8 cellular contexts compared by ENCODE assay signal in the genomic region with DNA sequence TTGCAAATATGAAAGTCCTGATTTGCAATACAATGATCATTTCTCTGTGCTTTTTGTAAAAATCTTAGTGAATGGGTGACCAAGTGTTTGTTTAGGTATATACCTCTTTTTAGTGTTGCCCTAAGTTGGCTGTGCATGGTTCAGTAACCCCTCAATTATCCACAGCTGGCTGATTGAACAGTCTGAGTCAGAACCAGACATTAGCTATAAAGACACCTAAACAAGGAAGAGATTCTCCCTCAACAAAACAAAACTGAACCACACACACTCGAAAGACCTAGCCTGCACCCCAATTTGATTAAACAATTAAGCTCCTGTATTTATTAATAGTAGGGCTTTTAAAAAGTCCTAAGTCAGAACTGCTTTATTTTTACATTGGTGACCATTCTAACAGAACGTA. TPM values are rescaled to one million over a fixed set of nuclear protein-coding genes. Genes with fewer than 3 reads are reported as not detected.
A peak's percentile ranks its signal among the peaks of the same experiment; 100 is the strongest.
DNase-seq lines count a peak whose midpoint lies in the region; ATAC-seq, FAIRE-seq and TF ChIP-seq lines count a peak whose summit lies in the region.

No MANE protein-coding gene starts in this region.

- H3K27ac ChIP-seq in AG04450 (ENCODE audit: low read depth, low read length) (no peak overlapping the region), astrocyte (ENCODE audit: low read depth, low read length) (no peak overlapping the region), osteoblast (ENCODE audit: low read depth, low read length) (peak overlapping the region; percentile 16)

- H3K9me3 ChIP-seq in AG04450 (ENCODE audit: control insufficient read depth, insufficient read depth, low read length) (no peaks in the 10 kb centered on the region; the same call in 1 of the 2 replicates), astrocyte (ENCODE audit: insufficient read depth, low read depth, low read length) (no peaks in the 10 kb centered on the region), osteoblast (ENCODE audit: low read depth, low read length) (no peaks in the 10 kb centered on the region)

- peak overlapping the region; percentile 92 for H3K4me2 ChIP-seq in astrocyte (ENCODE audit: low read length)
- peak overlapping the region; percentile 91 for H3K4me2 ChIP-seq in osteoblast (ENCODE audit: insufficient read depth, low read length)

- POLR2A ChIA-PET in AG04450 (lab: Yijun Ruan, JAX): no interaction called here

- DNase-seq in AG04450 (ENCODE audit: low read depth, low spot score) (no peak), astrocyte (ENCODE audit: low read depth) (peak; percentile 38), osteoblast (ENCODE audit: insufficient read length, low spot score, missing footprints) (peak; percentile 34), kidney glomerular epithelial cell (lab: John Stamatoyannopoulos, UW) (no peak), middle frontal gyrus (ENCODE audit: extremely low spot score, low spot score) (no peak), AG08395 (ENCODE audit: low spot score) (no peak)

- peaks cover 17% of the 10 kb centered on the region for H3K4me1 Mint-ChIP-seq in astrocyte (ENCODE audit: low read depth, unreplicated experiment)

- H3K27me3 ChIP-seq in AG04450 (ENCODE audit: control insufficient read depth, insufficient read depth, low read length) (no peaks in the 10 kb centered on the region), astrocyte (ENCODE audit: insufficient read depth, low read length) (no peaks in the 10 kb centered on the region), osteoblast (ENCODE audit: insufficient read depth, low read length) (no peaks in the 10 kb centered on the region)

- H3K4me3 Mint-ChIP-seq in astrocyte (ENCODE audit: unreplicated experiment): peak overlapping the region; percentile 82

- CTCF ChIA-PET in AG04450 (lab: Charles Lee): interaction anchor here (1.2 to 3.2 kb wide), 2 partner anchors 12 to 48 kb away, joined by 3 to 20 read pairs; no protein-coding TSS in a partner anchor

- H3K79me2 ChIP-seq in astrocyte (ENCODE audit: insufficient read depth, low read length): peaks cover 88% of the 10 kb centered on the region
- H3K79me2 ChIP-seq in osteoblast (ENCODE audit: insufficient read depth, low read length): peaks cover 93% of the 10 kb centered on the region

- H3K36me3 ChIP-seq in astrocyte (ENCODE audit: insufficient read depth, low read length) (no peaks in the 10 kb centered on the region), osteoblast (ENCODE audit: insufficient read depth, low read length) (peaks cover 3% of the 10 kb centered on the region)

- H3K27ac Mint-ChIP-seq in astrocyte (ENCODE audit: unreplicated experiment): no peak overlapping the region

- peaks cover 4% of the 10 kb centered on the region for H3K36me3 Mint-ChIP-seq in astrocyte (ENCODE audit: low read depth, unreplicated experiment)

- H3K4me1 ChIP-seq in astrocyte (ENCODE audit: insufficient read depth, low read length): peaks cover 12% of the 10 kb centered on the region
- H3K4me1 ChIP-seq in osteoblast (ENCODE audit: insufficient read depth, low read length): peaks cover 26% of the 10 kb centered on the region

- H3K27me3 Mint-ChIP-seq in astrocyte (ENCODE audit: low read depth, unreplicated experiment): no peaks in the 10 kb centered on the region

- H3K9ac ChIP-seq in astrocyte (ENCODE audit: low read length): peak overlapping the region; percentile 87

- H3K9me3 Mint-ChIP-seq in astrocyte (ENCODE audit: unreplicated experiment): no peaks in the 10 kb centered on the region

- no peak for FAIRE-seq in astrocyte (lab: Jason Lieb, UNC)

- no peak for TF ChIP-seq CTCF in AG04450 (IDR thresholded peaks at IDR 0.05; ENCODE audit: low read depth, low read length)
- TF ChIP-seq CTCF in astrocyte (IDR thresholded peaks at IDR 0.05; ENCODE audit: insufficient read depth, low read depth, low read length): no peak
- TF ChIP-seq CTCF in osteoblast (IDR thresholded peaks at IDR 0.05; ENCODE audit: extremely low read depth, low read depth, low read length): no peak

- H2AFZ ChIP-seq in astrocyte (ENCODE audit: low read depth, low read length) (no peak overlapping the region), osteoblast (ENCODE audit: low read length) (no peak overlapping the region)

- H3K4me3 ChIP-seq in AG04450 (ENCODE audit: low read depth, low read length) (peak overlapping the region; percentile 14; the same call in 1 of the 2 replicates), astrocyte (ENCODE audit: insufficient read depth, low read depth, low read length) (no peak overlapping the region), osteoblast (ENCODE audit: insufficient read depth, low read length) (peak overlapping the region; percentile 45)

- ATAC-seq in GM18867 (IDR thresholded peaks at IDR 0.05; ENCODE audit: unreplicated experiment) (peak; percentile 33), HG03354 (IDR thresholded peaks at IDR 0.05; ENCODE audit: poor library complexity, severe bottlenecking, unreplicated experiment) (peak; percentile 41)

- peaks cover 39% of the 10 kb centered on the region for H4K20me1 ChIP-seq in astrocyte (ENCODE audit: insufficient read depth, low read length)
- H4K20me1 ChIP-seq in osteoblast (ENCODE audit: insufficient read depth, low read length): peaks cover 26% of the 10 kb centered on the region

RNA-seq across cellular contexts. Expression of a gene that starts 2.8 kb away (rescaled TPM):
- 9.3 and 14.0 TPM in 2 replicates for polyA plus RNA-seq in AG04450 (2011; rRNA removed)
- polyA minus RNA-seq in AG04450 (2011; rRNA and poly(A)+ RNA removed): 12.9 and 21.0 TPM in 2 replicates
- total RNA-seq in astrocyte (11.4 and 12.6 TPM in 2 replicates), osteoblast (15.6 and 21.4 TPM in 2 replicates)

Comparison
In these comparisons a context has a peak if more than half of its experiments do, and no peak if none do; other contexts are left out.
1. DNase-seq: peak in astrocyte (single experiment) and osteoblast (single experiment); none in AG04450 (single experiment), kidney glomerular epithelial cell (single experiment), middle frontal gyrus (single experiment) and AG08395 (single experiment).